10 cellular contexts compared by ENCODE assay signal in the genomic region with DNA sequence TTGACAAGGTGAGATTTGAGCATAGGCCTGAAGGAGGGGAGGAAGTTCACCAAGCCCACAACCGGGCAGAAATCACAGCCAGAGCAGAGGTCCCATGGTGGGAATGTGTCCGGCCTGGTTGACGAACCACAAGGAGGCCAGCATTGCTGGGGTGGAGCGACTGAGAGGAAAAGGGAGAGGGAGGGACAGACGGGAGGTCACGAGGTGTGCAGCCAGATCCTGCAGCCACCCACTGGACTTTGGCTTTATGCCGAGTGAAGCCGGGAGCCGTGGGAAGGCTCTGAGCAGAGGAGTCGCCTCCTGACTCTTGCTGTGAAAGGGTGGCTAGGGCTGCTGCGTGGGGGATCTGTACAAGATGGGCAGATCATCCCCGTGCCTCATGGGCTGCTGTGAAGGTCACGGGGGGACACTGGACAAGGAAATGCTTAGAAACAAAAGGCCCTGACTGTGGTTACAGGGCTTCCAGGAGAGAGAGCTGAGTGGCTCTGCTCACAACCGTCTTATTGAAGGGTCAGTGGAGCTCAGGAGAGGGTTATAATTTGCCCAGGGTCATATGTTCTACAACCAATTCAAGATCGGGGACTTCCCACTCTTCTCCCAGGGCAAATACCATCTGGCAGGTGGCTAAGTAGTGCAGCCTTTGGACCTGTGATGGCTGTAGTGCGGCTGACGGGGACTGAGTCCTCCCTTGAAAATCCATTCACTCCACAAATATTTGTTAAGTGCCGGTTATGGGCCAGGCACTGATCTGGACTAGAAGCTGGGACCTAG. TPM values are rescaled to one million over a fixed set of nuclear protein-coding genes. Genes with fewer than 3 reads are reported as not detected.
DNase-seq lines count a peak whose midpoint lies in the region; ATAC-seq and TF ChIP-seq lines count a peak whose summit lies in the region.
"Had no signal": no experiment of that assay in that cellular context is flagged by ENCODE, and none has a peak within 500 bp of the region (broad histone marks: within the 10 kb centered on the region; RNA-seq: fewer than 3 reads in every experiment).

No MANE protein-coding gene starts in this region.

- peak; percentile 66 to 67 for DNase-seq in left colon
- no peak for DNase-seq in gastrocnemius medialis
- no peak for DNase-seq in NCI-H146 (lab: John Stamatoyannopoulos, UW)
- no peak for DNase-seq in mesothelial cell of epicardium (ENCODE audit: low spot score in 2 of 2, unreplicated experiment in 2 of 2)
- no peak for DNase-seq in DMS114 treated with DMSO at 0.1 percent for 48 hours (lab: John Stamatoyannopoulos, UW; ENCODE audit: unreplicated experiment)
- DNase-seq: CD4-positive, alpha-beta memory T cell; NCI-H1048 had no signal

- intact Hi-C loops in left colon (cut with DNase I, micrococcal nuclease) (no loop called here), gastrocnemius medialis (cut with DNase I; ENCODE audit: low total_unique reads) (no loop called here)

- no peak for TF ChIP-seq POLR2A in gastrocnemius medialis (IDR thresholded peaks at IDR 0.05)

- in situ Hi-C loops in gastrocnemius medialis (cut with MboI; ENCODE audit: low sequenced_read_pairs in 4 of 4): no loop called here

- H3K36me3 ChIP-seq in HEK293 (ENCODE audit: control insufficient read depth in 2 of 2, insufficient read depth in 1 of 2, low read length in 2 of 2): no peaks in the 10 kb centered on the region
- no peaks in the 10 kb centered on the region for H3K36me3 ChIP-seq in gastrocnemius medialis

- H3K4me3 ChIP-seq in HEK293 (ENCODE audit: low read depth, low read length): no peak overlapping the region
- H3K4me3 ChIP-seq in gastrocnemius medialis: no peak overlapping the region

- H3K27me3 ChIP-seq in gastrocnemius medialis: no peaks in the 10 kb centered on the region

- POLR2A ChIA-PET in HEK293 (lab: Yijun Ruan, JAX): interaction anchor here (0.5 kb wide), 1 partner anchor 39 kb away, joined by 5 read pairs; no protein-coding TSS in a partner anchor

- H3K27ac ChIP-seq in HEK293 (ENCODE audit: extremely low read depth, low read depth, low read length): no peak overlapping the region
- peak overlapping the region; percentile 61 for H3K27ac ChIP-seq in cingulate gyrus (ENCODE audit: low read depth, low read length)
- peak overlapping the region in 3 of 4 donors; percentile 44 to 58 (median 56) for H3K27ac ChIP-seq in gastrocnemius medialis

- CTCF ChIA-PET in HEK293 (lab: Yijun Ruan, JAX): interaction anchor here (0.7 kb wide), 1 partner anchor 201 kb away, joined by 6 read pairs; no protein-coding TSS in a partner anchor

- H3K27me3 Mint-ChIP-seq in mesothelial cell of epicardium (ENCODE audit: low read depth): no peaks in the 10 kb centered on the region
- H3K27me3 Mint-ChIP-seq: CD4-positive, alpha-beta memory T cell had no signal

- H3K9me3 Mint-ChIP-seq in mesothelial cell of epicardium: no peaks in the 10 kb centered on the region
- H3K9me3 Mint-ChIP-seq: CD4-positive, alpha-beta memory T cell had no signal

- TF ChIP-seq CTCF in HEK293 (tag by site-specific recombination; IDR thresholded peaks at IDR 0.05): no peak
- TF ChIP-seq CTCF in gastrocnemius medialis (IDR thresholded peaks at IDR 0.05 in 4 of 5, conservative IDR thresholded peaks at IDR 0.05 in 1 of 5): no peak
- TF ChIP-seq CTCF in mesothelial cell of epicardium (IDR thresholded peaks at IDR 0.05; ENCODE audit: unreplicated experiment): no peak

- H3K4me1 Mint-ChIP-seq in mesothelial cell of epicardium: no peaks in the 10 kb centered on the region
- H3K4me1 Mint-ChIP-seq: CD4-positive, alpha-beta memory T cell had no signal

- ATAC-seq in left colon (peak; percentile 91), gastrocnemius medialis (peak; percentile 46 to 56), GM19324 (IDR thresholded peaks at IDR 0.05; ENCODE audit: low FRiP score, unreplicated experiment) (no peak)

- no peaks in the 10 kb centered on the region for H3K9me3 ChIP-seq in HEK293 (ENCODE audit: control insufficient read depth, insufficient read depth, low read depth, low read length)
- H3K9me3 ChIP-seq in gastrocnemius medialis: no peaks in the 10 kb centered on the region

- no peak overlapping the region for H3K4me3 Mint-ChIP-seq in mesothelial cell of epicardium
- H3K4me3 Mint-ChIP-seq: CD4-positive, alpha-beta memory T cell had no signal

- no peak overlapping the region for H3K27ac Mint-ChIP-seq in mesothelial cell of epicardium

- H3K36me3 Mint-ChIP-seq in mesothelial cell of epicardium: no peaks in the 10 kb centered on the region
- H3K36me3 Mint-ChIP-seq: CD4-positive, alpha-beta memory T cell had no signal

- H3K4me1 ChIP-seq in HEK293 (ENCODE audit: control insufficient read depth, insufficient read depth, low read length): no peaks in the 10 kb centered on the region
- peaks cover 0 to 12% of the 10 kb centered on the region in 2 donors for H3K4me1 ChIP-seq in gastrocnemius medialis

TF ChIP-seq in HEK293, 187 proteins besides CTCF, POLR2A, EP300 and RAD21:
- TF ChIP-seq, protein P1, sequence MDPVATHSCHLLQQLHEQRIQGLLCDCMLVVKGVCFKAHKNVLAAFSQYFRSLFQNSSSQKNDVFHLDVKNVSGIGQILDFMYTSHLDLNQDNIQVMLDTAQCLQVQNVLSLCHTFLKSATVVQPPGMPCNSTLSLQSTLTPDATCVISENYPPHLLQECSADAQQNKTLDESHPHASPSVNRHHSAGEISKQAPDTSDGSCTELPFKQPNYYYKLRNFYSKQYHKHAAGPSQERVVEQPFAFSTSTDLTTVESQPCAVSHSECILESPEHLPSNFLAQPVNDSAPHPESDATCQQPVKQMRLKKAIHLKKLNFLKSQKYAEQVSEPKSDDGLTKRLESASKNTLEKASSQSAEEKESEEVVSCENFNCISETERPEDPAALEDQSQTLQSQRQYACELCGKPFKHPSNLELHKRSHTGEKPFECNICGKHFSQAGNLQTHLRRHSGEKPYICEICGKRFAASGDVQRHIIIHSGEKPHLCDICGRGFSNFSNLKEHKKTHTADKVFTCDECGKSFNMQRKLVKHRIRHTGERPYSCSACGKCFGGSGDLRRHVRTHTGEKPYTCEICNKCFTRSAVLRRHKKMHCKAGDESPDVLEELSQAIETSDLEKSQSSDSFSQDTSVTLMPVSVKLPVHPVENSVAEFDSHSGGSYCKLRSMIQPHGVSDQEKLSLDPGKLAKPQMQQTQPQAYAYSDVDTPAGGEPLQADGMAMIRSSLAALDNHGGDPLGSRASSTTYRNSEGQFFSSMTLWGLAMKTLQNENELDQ (tag by site-specific recombination; IDR thresholded peaks at IDR 0.05; ENCODE audit: low read depth): no peak
- peak; percentile 65 for TF ChIP-seq EGR2 (tag by site-specific recombination; IDR thresholded peaks at IDR 0.05; ENCODE audit: low read depth)

RNA-seq across cellular contexts. Expression of a gene that starts 15.6 kb away (rescaled TPM):
- 100 to 1,000 TPM; 132 to 435 TPM for total RNA-seq in left colon
- total RNA-seq in gastrocnemius medialis: 100 to 1,000 TPM; 123 to 291 (median 160) TPM
- 16.1 to 17.1 TPM (median 16.9 TPM) in 3 replicates for total RNA-seq in mesothelial cell of epicardium

RNA-seq across cellular contexts. Expression of a gene that starts 21.2 kb away (rescaled TPM):
- total RNA-seq in left colon (1,000 to 10,000 TPM; 1,685 to 1,991 TPM), gastrocnemius medialis (1,000 to 10,000 TPM; 1,865 to 2,215 (median 2,024) TPM), mesothelial cell of epicardium (2,586 to 2,705 TPM (median 2,627 TPM) in 3 replicates)

Comparison
In these comparisons a context has a peak if more than half of its experiments do, and no peak if none do; other contexts are left out.
1. DNase-seq: peak in left colon (2 of 2); none in gastrocnemius medialis (0 of 2), NCI-H146 (single experiment), mesothelial cell of epicardium (0 of 2) and DMS114 treated with DMSO at 0.1 percent for 48 hours (single experiment).